ENCODE assay signal across 1 cellular context in the genomic region with DNA sequence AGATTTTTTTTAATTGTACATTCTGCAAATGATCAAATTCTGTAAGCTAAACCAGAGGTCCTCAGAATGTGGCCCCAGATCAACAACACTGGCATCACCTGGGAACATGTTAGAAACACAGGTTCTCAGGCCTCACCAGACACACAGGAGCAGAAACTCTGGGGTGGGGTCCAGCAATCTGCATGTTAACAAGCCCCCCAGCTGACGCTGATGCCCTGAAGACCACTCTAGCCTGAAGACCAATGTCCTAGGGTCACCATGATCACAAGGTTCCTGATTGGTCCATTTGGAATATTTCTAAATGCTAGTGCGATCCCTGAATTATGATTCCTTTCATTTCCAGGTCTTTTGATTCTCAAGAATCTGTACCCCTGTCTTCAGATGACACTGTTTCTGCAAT.
TF ChIP-seq lines count a peak whose summit lies in the region.

No MANE protein-coding gene starts in this region.

TF ChIP-seq in GM12878, 131 proteins besides CTCF, POLR2A, EP300 and RAD21 (continued from another document):
- TF ChIP-seq, protein P1, sequence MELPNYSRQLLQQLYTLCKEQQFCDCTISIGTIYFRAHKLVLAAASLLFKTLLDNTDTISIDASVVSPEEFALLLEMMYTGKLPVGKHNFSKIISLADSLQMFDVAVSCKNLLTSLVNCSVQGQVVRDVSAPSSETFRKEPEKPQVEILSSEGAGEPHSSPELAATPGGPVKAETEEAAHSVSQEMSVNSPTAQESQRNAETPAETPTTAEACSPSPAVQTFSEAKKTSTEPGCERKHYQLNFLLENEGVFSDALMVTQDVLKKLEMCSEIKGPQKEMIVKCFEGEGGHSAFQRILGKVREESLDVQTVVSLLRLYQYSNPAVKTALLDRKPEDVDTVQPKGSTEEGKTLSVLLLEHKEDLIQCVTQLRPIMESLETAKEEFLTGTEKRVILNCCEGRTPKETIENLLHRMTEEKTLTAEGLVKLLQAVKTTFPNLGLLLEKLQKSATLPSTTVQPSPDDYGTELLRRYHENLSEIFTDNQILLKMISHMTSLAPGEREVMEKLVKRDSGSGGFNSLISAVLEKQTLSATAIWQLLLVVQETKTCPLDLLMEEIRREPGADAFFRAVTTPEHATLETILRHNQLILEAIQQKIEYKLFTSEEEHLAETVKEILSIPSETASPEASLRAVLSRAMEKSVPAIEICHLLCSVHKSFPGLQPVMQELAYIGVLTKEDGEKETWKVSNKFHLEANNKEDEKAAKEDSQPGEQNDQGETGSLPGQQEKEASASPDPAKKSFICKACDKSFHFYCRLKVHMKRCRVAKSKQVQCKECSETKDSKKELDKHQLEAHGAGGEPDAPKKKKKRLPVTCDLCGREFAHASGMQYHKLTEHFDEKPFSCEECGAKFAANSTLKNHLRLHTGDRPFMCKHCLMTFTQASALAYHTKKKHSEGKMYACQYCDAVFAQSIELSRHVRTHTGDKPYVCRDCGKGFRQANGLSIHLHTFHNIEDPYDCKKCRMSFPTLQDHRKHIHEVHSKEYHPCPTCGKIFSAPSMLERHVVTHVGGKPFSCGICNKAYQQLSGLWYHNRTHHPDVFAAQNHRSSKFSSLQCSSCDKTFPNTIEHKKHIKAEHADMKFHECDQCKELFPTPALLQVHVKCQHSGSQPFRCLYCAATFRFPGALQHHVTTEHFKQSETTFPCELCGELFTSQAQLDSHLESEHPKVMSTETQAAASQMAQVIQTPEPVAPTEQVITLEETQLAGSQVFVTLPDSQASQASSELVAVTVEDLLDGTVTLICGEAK (IDR thresholded peaks at IDR 0.05; ENCODE audit: borderline replicate concordance): peak; percentile 55; the same call in 1 of the 2 replicates
- no peak for TF ChIP-seq CHD2 (IDR thresholded peaks at IDR 0.05; ENCODE audit: borderline replicate concordance, low read depth, low read length)
- TF ChIP-seq, protein P2, sequence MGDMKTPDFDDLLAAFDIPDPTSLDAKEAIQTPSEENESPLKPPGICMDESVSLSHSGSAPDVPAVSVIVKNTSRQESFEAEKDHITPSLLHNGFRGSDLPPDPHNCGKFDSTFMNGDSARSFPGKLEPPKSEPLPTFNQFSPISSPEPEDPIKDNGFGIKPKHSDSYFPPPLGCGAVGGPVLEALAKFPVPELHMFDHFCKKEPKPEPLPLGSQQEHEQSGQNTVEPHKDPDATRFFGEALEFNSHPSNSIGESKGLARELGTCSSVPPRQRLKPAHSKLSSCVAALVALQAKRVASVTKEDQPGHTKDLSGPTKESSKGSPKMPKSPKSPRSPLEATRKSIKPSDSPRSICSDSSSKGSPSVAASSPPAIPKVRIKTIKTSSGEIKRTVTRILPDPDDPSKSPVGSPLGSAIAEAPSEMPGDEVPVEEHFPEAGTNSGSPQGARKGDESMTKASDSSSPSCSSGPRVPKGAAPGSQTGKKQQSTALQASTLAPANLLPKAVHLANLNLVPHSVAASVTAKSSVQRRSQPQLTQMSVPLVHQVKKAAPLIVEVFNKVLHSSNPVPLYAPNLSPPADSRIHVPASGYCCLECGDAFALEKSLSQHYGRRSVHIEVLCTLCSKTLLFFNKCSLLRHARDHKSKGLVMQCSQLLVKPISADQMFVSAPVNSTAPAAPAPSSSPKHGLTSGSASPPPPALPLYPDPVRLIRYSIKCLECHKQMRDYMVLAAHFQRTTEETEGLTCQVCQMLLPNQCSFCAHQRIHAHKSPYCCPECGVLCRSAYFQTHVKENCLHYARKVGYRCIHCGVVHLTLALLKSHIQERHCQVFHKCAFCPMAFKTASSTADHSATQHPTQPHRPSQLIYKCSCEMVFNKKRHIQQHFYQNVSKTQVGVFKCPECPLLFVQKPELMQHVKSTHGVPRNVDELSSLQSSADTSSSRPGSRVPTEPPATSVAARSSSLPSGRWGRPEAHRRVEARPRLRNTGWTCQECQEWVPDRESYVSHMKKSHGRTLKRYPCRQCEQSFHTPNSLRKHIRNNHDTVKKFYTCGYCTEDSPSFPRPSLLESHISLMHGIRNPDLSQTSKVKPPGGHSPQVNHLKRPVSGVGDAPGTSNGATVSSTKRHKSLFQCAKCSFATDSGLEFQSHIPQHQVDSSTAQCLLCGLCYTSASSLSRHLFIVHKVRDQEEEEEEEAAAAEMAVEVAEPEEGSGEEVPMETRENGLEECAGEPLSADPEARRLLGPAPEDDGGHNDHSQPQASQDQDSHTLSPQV (IDR thresholded peaks at IDR 0.05): no peak
- no peak for TF ChIP-seq CBX5 (IDR thresholded peaks at IDR 0.05; ENCODE audit: low read depth)
- TF ChIP-seq CHD4 (IDR thresholded peaks at IDR 0.05): no peak
- peak; percentile 38; the same call in 1 of the 2 replicates for TF ChIP-seq BACH1 (IDR thresholded peaks at IDR 0.05; ENCODE audit: borderline replicate concordance)
- peak; percentile 75 for TF ChIP-seq POLR2AphosphoS5 (IDR thresholded peaks at IDR 0.05; ENCODE audit: low read length)
